ENCODE assay signal across 8 cellular contexts in genomic region chr7:151013728-151014497, GRCh38.
DNase-seq lines count a peak whose midpoint lies in the region; ATAC-seq lines count a peak whose summit lies in the region.

No MANE protein-coding gene starts in this region.

- DNase-seq in EH (ENCODE audit: low read depth) (peak; percentile 82), left kidney (ENCODE audit: low read depth, low spot score) (peak; percentile 97), NCI-H1048 (lab: John Stamatoyannopoulos, UW) (no peak)
- peak; percentile 96 for DNase-seq in central memory CD4-positive, alpha-beta T cell
- peak; percentile 65 to 84 (median 72) for DNase-seq in stimulated activated CD4-positive, alpha-beta T cell treated with anti-CD3 and anti-CD28 coated beads, TNF-alpha, amount 100 ng/mL, for 24 hours (ENCODE audit: low read depth in 3 of 3)

- ATAC-seq in HG03175 (IDR thresholded peaks at IDR 0.05; ENCODE audit: unreplicated experiment) (peak; percentile 62), HG03378 (IDR thresholded peaks at IDR 0.05; ENCODE audit: unreplicated experiment) (no peak)
- peak; percentile 50 to 54 for ATAC-seq in activated CD4-positive, CD25-positive, alpha-beta regulatory T cell treated with anti-CD3 and anti-CD28 coated beads, Interleukin-2, amount 50 U/mL, for 24 hours
